20 cellular contexts compared by ENCODE assay signal in the genomic region with DNA sequence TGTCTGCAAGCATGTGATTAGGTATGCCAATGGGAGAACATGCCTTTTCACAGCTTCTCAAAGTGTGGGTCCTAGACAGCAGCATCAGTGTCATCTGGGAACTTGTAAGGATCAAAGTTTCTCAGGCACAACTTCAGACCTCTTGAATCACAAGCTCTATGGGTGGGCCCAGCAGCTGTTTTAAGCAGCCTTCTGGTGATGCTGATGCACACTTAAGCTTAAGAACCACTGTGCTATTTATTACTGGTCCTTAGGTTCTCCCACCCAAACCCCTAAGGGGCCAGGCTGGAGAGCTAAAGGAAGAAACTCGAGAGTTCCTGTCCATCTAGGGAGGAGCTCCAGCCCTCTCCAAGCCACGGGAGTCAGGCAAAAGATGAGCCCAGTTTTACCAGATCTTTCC.
A peak's percentile ranks its signal among the peaks of the same experiment; 100 is the strongest.
DNase-seq lines count a peak whose midpoint lies in the region; ATAC-seq and TF ChIP-seq lines count a peak whose summit lies in the region.
"Had no signal": no experiment of that assay in that cellular context is flagged by ENCODE, and none has a peak within 500 bp of the region (broad histone marks: within the 10 kb centered on the region; RNA-seq: fewer than 3 reads in every experiment).

No MANE protein-coding gene starts in this region.

- ATAC-seq in GM18873 (IDR thresholded peaks at IDR 0.05; ENCODE audit: low FRiP score, unreplicated experiment) (no peak), GM21529 (IDR thresholded peaks at IDR 0.05; ENCODE audit: unreplicated experiment) (no peak), GM18867 (IDR thresholded peaks at IDR 0.05; ENCODE audit: unreplicated experiment) (no peak)
- ATAC-seq: GM12878, Right ventricle myocardium inferior had no signal

- no peak overlapping the region for H3K23ac ChIP-seq in mesenchymal stem cell (ENCODE audit: low read length in 2 of 2)

- H3K36me3 ChIP-seq in endodermal cell (ENCODE audit: control insufficient read depth, insufficient read depth, low read length) (no peaks in the 10 kb centered on the region), mesenchymal stem cell (ENCODE audit: control insufficient read depth in 1 of 2, insufficient read depth in 2 of 2, low read depth in 1 of 2, low read length in 2 of 2) (no peaks in the 10 kb centered on the region), stomach (no peaks in the 10 kb centered on the region)
- H3K36me3 ChIP-seq: BLaER1 treated with 17β-estradiol and CSF1 and Interleukin-3, amounts not matched to agents 10 nM and 100 nM had no signal

- H3K4me1 ChIP-seq in endodermal cell (ENCODE audit: control insufficient read depth, insufficient read depth, low read length) (no peaks in the 10 kb centered on the region), mesenchymal stem cell (ENCODE audit: control insufficient read depth, insufficient read depth, low read depth, low read length) (no peaks in the 10 kb centered on the region), stomach (peaks cover 0 to 46% (median 11%) of the 10 kb centered on the region in 4 donors)
- H3K4me1 ChIP-seq: Caco-2 had no signal

- H3K27ac ChIP-seq in endodermal cell (ENCODE audit: low read depth, low read length), result no peak overlapping the region
- no peak overlapping the region for H3K27ac ChIP-seq in mesenchymal stem cell (ENCODE audit: low read length, poor library complexity, severe bottlenecking)
- peak overlapping the region; percentile 8 to 80 (median 32) for H3K27ac ChIP-seq in stomach
- H3K27ac ChIP-seq: 22Rv1; BLaER1 treated with 17β-estradiol and CSF1 and Interleukin-3, amounts not matched to agents 10 nM and 100 nM had no signal

- H3K9me3 Mint-ChIP-seq in endodermal cell, result no peaks in the 10 kb centered on the region
- H3K9me3 Mint-ChIP-seq: CD4-positive, alpha-beta memory T cell; IgD-negative memory B cell had no signal

- no peaks in the 10 kb centered on the region for H3K27me3 ChIP-seq in endodermal cell (ENCODE audit: control insufficient read depth, insufficient read depth, low read length, poor library complexity, severe bottlenecking)
- H3K27me3 ChIP-seq in mesenchymal stem cell (ENCODE audit: control insufficient read depth in 1 of 2, insufficient read depth in 1 of 2, low read length in 2 of 2), result peaks cover 0 to 53% of the 10 kb centered on the region in 2 experiments
- no peaks in the 10 kb centered on the region for H3K27me3 ChIP-seq in stomach
- H3K27me3 ChIP-seq: BLaER1 treated with 17β-estradiol and CSF1 and Interleukin-3, amounts not matched to agents 10 nM and 100 nM had no signal

- H4K91ac ChIP-seq in mesenchymal stem cell (ENCODE audit: low read length), result no peak overlapping the region

- no peak overlapping the region for H3K9ac ChIP-seq in endodermal cell (ENCODE audit: extremely low read depth, low read length, poor library complexity, severe bottlenecking)
- H3K9ac ChIP-seq in mesenchymal stem cell (ENCODE audit: low read length), result peak overlapping the region; percentile 8
- H3K9ac ChIP-seq: BLaER1 treated with 17β-estradiol and CSF1 and Interleukin-3, amounts not matched to agents 10 nM and 100 nM had no signal

- no peak overlapping the region for H3K4ac ChIP-seq in mesenchymal stem cell (ENCODE audit: low read depth in 1 of 2, low read length in 2 of 2)

- no peak overlapping the region for H2AFZ ChIP-seq in mesenchymal stem cell (ENCODE audit: low read depth, low read length)

- H3K79me1 ChIP-seq in mesenchymal stem cell (replicated peaks; ENCODE audit: low read length, poor library complexity, severe bottlenecking), result no peaks in the 10 kb centered on the region

- no peak overlapping the region; the same call in 1 of the 2 replicates for H3K4me3 ChIP-seq in AG10803 (ENCODE audit: low read length)
- no peak overlapping the region for H3K4me3 ChIP-seq in endodermal cell (ENCODE audit: low read length)
- peak overlapping the region in 1 of 2 experiments; percentile 52 for H3K4me3 ChIP-seq in mesenchymal stem cell (ENCODE audit: insufficient read depth in 1 of 2, low read depth in 1 of 2, low read length in 2 of 2)
- no peak overlapping the region for H3K4me3 ChIP-seq in stomach
- H3K4me3 ChIP-seq: BLaER1 treated with 17β-estradiol and CSF1 and Interleukin-3, amounts not matched to agents 10 nM and 100 nM; GM12878 had no signal

- WGBS in endodermal cell (ENCODE audit: insufficient coverage in 1 of 2, insufficient read length in 1 of 2), 2 experiments, result 88 to 100% methylated on average over 1 to 2 of the region's 2 CpGs
- 81% methylated on average over 2 of the region's 2 CpGs for WGBS in mesenchymal stem cell
- WGBS in stomach, 5 donors, result 58 to 79% (median 74%) methylated on average over 2 of the region's 2 CpGs

- TF ChIP-seq CTCF in AG10803 (conservative IDR thresholded peaks at IDR 0.05; ENCODE audit: low read length), result no peak
- TF ChIP-seq CTCF in endodermal cell (conservative IDR thresholded peaks at IDR 0.05), result no peak
- no peak for TF ChIP-seq CTCF in stomach (IDR thresholded peaks at IDR 0.05)

- no peak overlapping the region for H3K18ac ChIP-seq in mesenchymal stem cell (ENCODE audit: low read depth in 1 of 2, low read length in 2 of 2)

- H3K36me3 Mint-ChIP-seq in endodermal cell (ENCODE audit: low read depth), result no peaks in the 10 kb centered on the region
- H3K36me3 Mint-ChIP-seq: CD4-positive, alpha-beta memory T cell had no signal

- no peak overlapping the region for H2AK5ac ChIP-seq in mesenchymal stem cell (ENCODE audit: low read length, severe bottlenecking)

- no peak overlapping the region for H3K27ac Mint-ChIP-seq in endodermal cell
- H3K27ac Mint-ChIP-seq: IgD-negative memory B cell had no signal

- H3K4me2 ChIP-seq in mesenchymal stem cell (ENCODE audit: low read length, poor library complexity, severe bottlenecking), result no peak overlapping the region

- H3K9me3 ChIP-seq in endodermal cell (ENCODE audit: control insufficient read depth, low read length) (no peaks in the 10 kb centered on the region), mesenchymal stem cell (ENCODE audit: control insufficient read depth, low read length) (no peaks in the 10 kb centered on the region), stomach (no peaks in the 10 kb centered on the region)
- H3K9me3 ChIP-seq: BLaER1 treated with 17β-estradiol and CSF1 and Interleukin-3, amounts not matched to agents 10 nM and 100 nM; Caco-2 had no signal

- H2BK5ac ChIP-seq in mesenchymal stem cell (ENCODE audit: low read depth, low read length, poor library complexity, severe bottlenecking), result no peak overlapping the region

- H3K27me3 Mint-ChIP-seq in endodermal cell (ENCODE audit: insufficient read depth), result peaks cover 29% of the 10 kb centered on the region

- peak; percentile 31 for DNase-seq in AG10803 (ENCODE audit: low read depth)
- DNase-seq in endodermal cell, result peak; percentile 24
- no peak for DNase-seq in mesenchymal stem cell
- no peak for DNase-seq in stomach
- no peak for DNase-seq in NCI-H748 (lab: John Stamatoyannopoulos, UW; ENCODE audit: unreplicated experiment)
- DNase-seq: ACHN; Caco-2; CD4-positive, alpha-beta memory T cell; DMS 273 treated with DMSO at 0.1 percent for 48 hours; DND-41; NCI-H1694 treated with DMSO at 0.1 percent for 48 hours; NCI-H526 had no signal

- intact Hi-C loops in stomach (cut with DNase I; ENCODE audit: low total_unique reads), result no loop called here

- H4K8ac ChIP-seq in mesenchymal stem cell (ENCODE audit: low read length), result no peak overlapping the region

- no peak overlapping the region for H2BK12ac ChIP-seq in mesenchymal stem cell (ENCODE audit: low read length in 2 of 2)

- no peak overlapping the region for H3K14ac ChIP-seq in mesenchymal stem cell (ENCODE audit: low read length in 2 of 2)

- H2BK120ac ChIP-seq in mesenchymal stem cell (ENCODE audit: low read depth, low read length), result no peak overlapping the region

- no peak overlapping the region for H3K4me3 Mint-ChIP-seq in endodermal cell
- H3K4me3 Mint-ChIP-seq: CD4-positive, alpha-beta memory T cell; IgD-negative memory B cell had no signal

- no peak for TF ChIP-seq POLR2A in stomach (IDR thresholded peaks at IDR 0.05)

- peaks cover 4% of the 10 kb centered on the region for H3K4me1 Mint-ChIP-seq in endodermal cell
- H3K4me1 Mint-ChIP-seq: CD4-positive, alpha-beta memory T cell had no signal

- TF ChIP-seq EP300 in stomach (IDR thresholded peaks at IDR 0.05), result no peak

- H2BK15ac ChIP-seq in mesenchymal stem cell (ENCODE audit: low read depth, poor library complexity, severe bottlenecking), result no peak overlapping the region

Comparison
In these comparisons a context has a peak if more than half of its experiments do, and no peak if none do; other contexts are left out.
1. DNase-seq: peak in AG10803 (single experiment) and endodermal cell (single experiment); none in mesenchymal stem cell (single experiment), stomach (single experiment) and NCI-H748 (single experiment).
2. H3K27ac ChIP-seq: peak in stomach (5 of 5); none in endodermal cell (single experiment) and mesenchymal stem cell (single experiment).